Comparison of ENCODE assay signal across 8 cellular contexts in genomic region chr14:61503167-61503801, GRCh38.
DNase-seq lines count a peak whose midpoint lies in the region; ATAC-seq and TF ChIP-seq lines count a peak whose summit lies in the region.

No MANE protein-coding gene starts in this region.

- H3K36me3 Mint-ChIP-seq in activated CD4-positive, alpha-beta T cell treated with anti-CD3 and anti-CD28 coated beads, Interleukin-2, amount 10 ng/mL, durations not matched to agents 7 days and 5 days (ENCODE audit: low read depth): peaks cover 72% of the 10 kb centered on the region

- POLR2A ChIA-PET in activated CD4-positive, alpha-beta T cell treated with anti-CD3 and anti-CD28 coated beads, Interleukin-2, amount 10 ng/mL, durations not matched to agents 7 days and 5 days (lab: Charles Lee): interaction anchor here (0.7 kb wide), 1 partner anchor 49 kb away, joined by 3 read pairs; no protein-coding TSS in a partner anchor

- CTCF ChIA-PET in activated CD4-positive, alpha-beta T cell treated with anti-CD3 and anti-CD28 coated beads, Interleukin-2, amount 10 ng/mL, durations not matched to agents 7 days and 5 days (lab: Charles Lee): interaction anchor here (0.7 to 2.3 kb wide), 9 partner anchors 10 to 137 kb away, joined by 3 to 11 read pairs (median 3); no protein-coding TSS in a partner anchor

- H3K9me3 Mint-ChIP-seq in activated CD4-positive, alpha-beta T cell treated with anti-CD3 and anti-CD28 coated beads, Interleukin-2, amount 10 ng/mL, durations not matched to agents 7 days and 5 days: peaks cover 5% of the 10 kb centered on the region

- ATAC-seq in GM19372 (IDR thresholded peaks at IDR 0.05; ENCODE audit: low read depth, unreplicated experiment): peak; percentile 70
- peak; percentile 85 for ATAC-seq in HG03097 (IDR thresholded peaks at IDR 0.05; ENCODE audit: low FRiP score, unreplicated experiment)

- no peak overlapping the region for H3K4me3 ChIP-seq in epithelial cell of proximal tubule (ENCODE audit: low read depth, low read length)

- no peak for TF ChIP-seq CTCF in epithelial cell of proximal tubule (conservative IDR thresholded peaks at IDR 0.05; ENCODE audit: low read depth, low read length)

- DNase-seq in activated CD4-positive, alpha-beta T cell treated with anti-CD3 and anti-CD28 coated beads, Interleukin-2, amount 10 ng/mL, durations not matched to agents 7 days and 5 days: peak; percentile 70
- DNase-seq in epithelial cell of proximal tubule (ENCODE audit: low read depth) (peak; percentile 91), KG1 (lab: John Stamatoyannopoulos, UW) (no peak), occipital lobe (lab: John Stamatoyannopoulos, UW) (no peak), globus pallidus (ENCODE audit: low spot score) (no peak)
- DNase-seq in stimulated activated CD8-positive, alpha-beta memory T cell treated with anti-CD3 and anti-CD28 coated beads, Interleukin-15, amount 100 ng/mL, for 4 hours (ENCODE audit: low read depth in 2 of 2): peak; percentile 22 to 37

- no peaks in the 10 kb centered on the region for H3K27me3 Mint-ChIP-seq in activated CD4-positive, alpha-beta T cell treated with anti-CD3 and anti-CD28 coated beads, Interleukin-2, amount 10 ng/mL, durations not matched to agents 7 days and 5 days

- peak overlapping the region; percentile 97 for H3K27ac Mint-ChIP-seq in activated CD4-positive, alpha-beta T cell treated with anti-CD3 and anti-CD28 coated beads, Interleukin-2, amount 10 ng/mL, durations not matched to agents 7 days and 5 days

- H3K4me1 Mint-ChIP-seq in activated CD4-positive, alpha-beta T cell treated with anti-CD3 and anti-CD28 coated beads, Interleukin-2, amount 10 ng/mL, durations not matched to agents 7 days and 5 days: peaks cover 91% of the 10 kb centered on the region

- peak overlapping the region; percentile 57 for H3K4me3 Mint-ChIP-seq in activated CD4-positive, alpha-beta T cell treated with anti-CD3 and anti-CD28 coated beads, Interleukin-2, amount 10 ng/mL, durations not matched to agents 7 days and 5 days

Comparison
In these comparisons a context has a peak if more than half of its experiments do, and no peak if none do; other contexts are left out.
1. DNase-seq: peak in activated CD4-positive, alpha-beta T cell treated with anti-CD3 and anti-CD28 coated beads, Interleukin-2, amount 10 ng/mL, durations not matched to agents 7 days and 5 days (single experiment), epithelial cell of proximal tubule (single experiment) and stimulated activated CD8-positive, alpha-beta memory T cell treated with anti-CD3 and anti-CD28 coated beads, Interleukin-15, amount 100 ng/mL, for 4 hours (2 of 2); none in KG1 (single experiment), occipital lobe (single experiment) and globus pallidus (single experiment).